In the genomic region with DNA sequence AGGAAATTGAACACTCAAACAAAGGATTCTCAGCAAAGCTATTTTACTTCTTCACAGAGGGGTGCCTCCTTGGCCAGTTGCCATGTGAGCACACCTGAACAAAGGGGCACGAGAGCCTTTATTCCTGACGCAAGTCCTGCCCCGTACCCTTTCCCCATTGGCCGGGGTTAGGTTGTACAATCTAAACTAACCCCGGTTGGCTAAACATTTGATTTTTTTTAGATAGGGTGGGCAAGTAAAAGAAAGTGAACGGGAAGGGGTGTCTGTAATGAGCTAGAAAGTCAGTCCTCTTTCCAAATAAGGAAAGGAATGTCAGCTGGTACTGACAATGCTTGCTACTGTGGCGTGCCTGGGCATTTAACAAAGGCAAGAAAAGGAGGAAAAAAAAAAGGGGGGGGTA, we compare ENCODE assay signal across 1 cellular context.
TF ChIP-seq lines count a peak whose summit lies in the region.

No MANE protein-coding gene starts in this region.

TF ChIP-seq in H1, 55 proteins besides CTCF, POLR2A, EP300 and RAD21:
- no peak for TF ChIP-seq TEAD4 (IDR thresholded peaks at IDR 0.05; ENCODE audit: low read depth, low read length)
- TF ChIP-seq, protein P1, sequence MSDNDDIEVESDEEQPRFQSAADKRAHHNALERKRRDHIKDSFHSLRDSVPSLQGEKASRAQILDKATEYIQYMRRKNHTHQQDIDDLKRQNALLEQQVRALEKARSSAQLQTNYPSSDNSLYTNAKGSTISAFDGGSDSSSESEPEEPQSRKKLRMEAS (IDR thresholded peaks at IDR 0.05) = peak; percentile 68; the same call in 1 of the 2 replicates
- peak; percentile 90 for TF ChIP-seq SRF (IDR thresholded peaks at IDR 0.05; ENCODE audit: low read depth, low read length)
- TF ChIP-seq CBX8 (IDR thresholded peaks at IDR 0.05; ENCODE audit: borderline replicate concordance, low read depth, low read length) = no peak
- TF ChIP-seq HDAC2 (IDR thresholded peaks at IDR 0.05; ENCODE audit: borderline replicate concordance in 1 of 2, low read depth in 2 of 2, low read length in 2 of 2) = no peak
- no peak for TF ChIP-seq RXRA (IDR thresholded peaks at IDR 0.05; ENCODE audit: insufficient read depth, low read depth, low read length)
- no peak for TF ChIP-seq POLR2AphosphoS5 (IDR thresholded peaks at IDR 0.05; ENCODE audit: low read depth, low read length)
